ENCODE assay signal across 21 cellular contexts in genomic region chr1:3072178-3072947, GRCh38. TPM values are rescaled to one million over a fixed set of nuclear protein-coding genes. Genes with fewer than 3 reads are reported as not detected.
A peak's percentile ranks its signal among the peaks of the same experiment; 100 is the strongest.
DNase-seq lines count a peak whose midpoint lies in the region; ATAC-seq and TF ChIP-seq lines count a peak whose summit lies in the region.
"Had no signal": no experiment of that assay in that cellular context is flagged by ENCODE, and none has a peak within 500 bp of the region (broad histone marks: within the 10 kb centered on the region; RNA-seq: fewer than 3 reads in every experiment).

No MANE protein-coding gene starts in this region.

- peaks cover 0 to 54% (median 22%) of the 10 kb centered on the region in 3 donors for H3K4me1 ChIP-seq in gastroesophageal sphincter

- H3K4me3 ChIP-seq in astrocyte of the spinal cord (ENCODE audit: low read depth, low read length) (peak overlapping the region; percentile 13), gastroesophageal sphincter (peak overlapping the region in 1 of 2 donors; percentile 74)

- H3K27me3 Mint-ChIP-seq in nephron progenitor cell (ENCODE audit: low read depth, poor library complexity) (peaks cover 85% of the 10 kb centered on the region), type B pancreatic cell (peaks cover 49% of the 10 kb centered on the region)

- H3K9me3 Mint-ChIP-seq in nephron progenitor cell, result no peaks in the 10 kb centered on the region
- no peaks in the 10 kb centered on the region for H3K9me3 Mint-ChIP-seq in type B pancreatic cell
- H3K9me3 Mint-ChIP-seq: activated CD4-positive, alpha-beta memory T cell treated with anti-CD3 and anti-CD28 coated beads for 36 hours; activated naive CD4-positive, alpha-beta T cell treated with anti-CD3 and anti-CD28 coated beads, Interleukin-2, amount 50 U/mL, for 72 hours; activated T-cell treated with anti-CD3 and anti-CD28 coated beads, Interleukin-2, amount 50 U/mL, for 24 hours; memory B cell; natural killer cell had no signal

- H3K4me1 Mint-ChIP-seq in nephron progenitor cell (peaks cover 16% of the 10 kb centered on the region), type B pancreatic cell (ENCODE audit: unreplicated experiment) (peaks cover 12% of the 10 kb centered on the region)
- H3K4me1 Mint-ChIP-seq: memory B cell, natural killer cell had no signal

- no peak overlapping the region for H3K4me3 Mint-ChIP-seq in nephron progenitor cell
- H3K4me3 Mint-ChIP-seq in type B pancreatic cell, result peak overlapping the region; percentile 65
- H3K4me3 Mint-ChIP-seq: activated CD4-positive, alpha-beta memory T cell treated with anti-CD3 and anti-CD28 coated beads for 36 hours; activated T-cell treated with anti-CD3 and anti-CD28 coated beads, Interleukin-2, amount 50 U/mL, for 24 hours; memory B cell; natural killer cell had no signal

- TF ChIP-seq POLR2A in gastroesophageal sphincter (IDR thresholded peaks at IDR 0.05), result no peak

- TF ChIP-seq CTCF in astrocyte of the spinal cord (IDR thresholded peaks at IDR 0.05; ENCODE audit: low read depth, low read length) (no peak), gastroesophageal sphincter (IDR thresholded peaks at IDR 0.05) (no peak), nephron progenitor cell (IDR thresholded peaks at IDR 0.05) (no peak), type B pancreatic cell (conservative IDR thresholded peaks at IDR 0.05) (no peak), GM13977 (IDR thresholded peaks at IDR 0.05; ENCODE audit: extremely low read depth, insufficient read depth, missing control alignments) (no peak)

- H3K36me3 Mint-ChIP-seq in nephron progenitor cell (ENCODE audit: low read depth) (no peaks in the 10 kb centered on the region), type B pancreatic cell (no peaks in the 10 kb centered on the region)
- H3K36me3 Mint-ChIP-seq: activated CD4-positive, alpha-beta memory T cell treated with anti-CD3 and anti-CD28 coated beads for 36 hours; activated naive CD4-positive, alpha-beta T cell treated with anti-CD3 and anti-CD28 coated beads, Interleukin-2, amount 50 U/mL, for 72 hours; memory B cell; natural killer cell had no signal

- no peak for ATAC-seq in gastroesophageal sphincter
- ATAC-seq: activated naive CD4-positive, alpha-beta T cell treated with anti-CD3 and anti-CD28 coated beads, Interleukin-2, amount 50 U/mL, for 72 hours; natural killer cell; sciatic nerve had no signal

- peak overlapping the region in 3 of 4 donors; percentile 21 to 86 (median 80) for H3K27ac ChIP-seq in gastroesophageal sphincter
- H3K27ac ChIP-seq: VCaP had no signal

- no peak for TF ChIP-seq EP300 in gastroesophageal sphincter (IDR thresholded peaks at IDR 0.05)

- H3K9me3 ChIP-seq in gastroesophageal sphincter, result no peaks in the 10 kb centered on the region

- H3K27ac Mint-ChIP-seq in nephron progenitor cell (no peak overlapping the region), type B pancreatic cell (no peak overlapping the region)
- H3K27ac Mint-ChIP-seq: activated CD4-positive, alpha-beta memory T cell treated with anti-CD3 and anti-CD28 coated beads for 36 hours; activated naive CD4-positive, alpha-beta T cell treated with anti-CD3 and anti-CD28 coated beads, Interleukin-2, amount 50 U/mL, for 72 hours; activated T-cell treated with anti-CD3 and anti-CD28 coated beads, Interleukin-2, amount 50 U/mL, for 24 hours; memory B cell; natural killer cell had no signal

- no CpG with 5 or more reads among the region's 24 CpGs for WGBS in gastroesophageal sphincter (ENCODE audit: low coverage in 1 of 2), 2 donors

- H3K36me3 ChIP-seq in gastroesophageal sphincter, result no peaks in the 10 kb centered on the region

- H3K27me3 ChIP-seq in gastroesophageal sphincter, result peaks cover 94% of the 10 kb centered on the region

- DNase-seq in astrocyte of the spinal cord (ENCODE audit: low read depth, low spot score) (peak; percentile 22), nephron progenitor cell (peak; percentile 39), type B pancreatic cell (ENCODE audit: extremely low spot score, unreplicated experiment) (no peak), DMS 273 (lab: John Stamatoyannopoulos, UW; ENCODE audit: unreplicated experiment) (no peak), NCI-H1417 treated with DMSO at 0.1 percent for 48 hours (lab: John Stamatoyannopoulos, UW) (no peak), GM13977 (ENCODE audit: low spot score) (no peak)
- DNase-seq: activated CD4-positive, alpha-beta memory T cell treated with anti-CD3 and anti-CD28 coated beads for 36 hours; activated T-cell treated with anti-CD3 and anti-CD28 coated beads, Interleukin-2, amount 50 U/mL, for 24 hours; AML-193; MM.1S; natural killer cell; NCI-H1930; NCI-H446; SHP77 treated with DMSO at 0.1 percent for 48 hours; T-helper 1 cell had no signal

- in situ Hi-C loops in astrocyte of the spinal cord (cut with HindIII; ENCODE audit: low sequenced_read_pairs), result loop anchor here (25.0 kb wide), 1 partner anchor 340 kb away; no protein-coding TSS in a partner anchor
- in situ Hi-C loops in GM13977 (cut with MboI; ENCODE audit: low pct_unique_long_range_greater_than_20kb, low sequenced_read_pairs, unreplicated experiment), result no loop called here

RNA-seq across cellular contexts. Expression of gene PRDM16, which starts 3.4 kb away (rescaled TPM):
- 1 to 10 TPM; 1.1 to 3.4 (median 1.6) TPM for total RNA-seq in gastroesophageal sphincter
- 10.3 and 23.6 TPM in 2 replicates for total RNA-seq in type B pancreatic cell (ENCODE audit: low replicate concordance)
- total RNA-seq: activated CD4-positive, alpha-beta memory T cell treated with anti-CD3 and anti-CD28 coated beads for 36 hours had no signal

RNA-seq across cellular contexts. Expression of gene ACTRT2, which starts 51.1 kb away (rescaled TPM):
- total RNA-seq in gastroesophageal sphincter, result not detected
- not detected in 2 replicates for total RNA-seq in type B pancreatic cell (ENCODE audit: low replicate concordance)
- total RNA-seq: activated CD4-positive, alpha-beta memory T cell treated with anti-CD3 and anti-CD28 coated beads for 36 hours; activated naive CD4-positive, alpha-beta T cell treated with anti-CD3 and anti-CD28 coated beads, Interleukin-2, amount 50 U/mL, for 72 hours; fibroblast of villous mesenchyme; natural killer cell; sciatic nerve had no signal

Comparison
In these comparisons a context has a peak if more than half of its experiments do, and no peak if none do; other contexts are left out.
1. DNase-seq: peak in astrocyte of the spinal cord (single experiment) and nephron progenitor cell (single experiment); none in type B pancreatic cell (single experiment), DMS 273 (single experiment), NCI-H1417 treated with DMSO at 0.1 percent for 48 hours (single experiment) and GM13977 (single experiment).